Comparison of ENCODE assay signal across 24 cellular contexts in genomic region chr3:146374146-146374545, GRCh38.
DNase-seq lines count a peak whose midpoint lies in the region; ATAC-seq, FAIRE-seq and TF ChIP-seq lines count a peak whose summit lies in the region.
"Had no signal": no experiment of that assay in that cellular context is flagged by ENCODE, and none has a peak within 500 bp of the region (broad histone marks: within the 10 kb centered on the region; RNA-seq: fewer than 3 reads in every experiment).

No MANE protein-coding gene starts in this region.

- POLR2A ChIA-PET in HepG2 (lab: Yijun Ruan, JAX) = no interaction called here

- no peak overlapping the region for H3K27ac ChIP-seq in HepG2 (ENCODE audit: extremely low read length, insufficient read depth, low read length)
- H3K27ac ChIP-seq: hepatocyte, PC-9, spleen, transverse colon had no signal

- in situ Hi-C loops in HepG2 (cut with HindIII; ENCODE audit: extremely low pct_ligation_motif_present, low pct_unique_long_range_greater_than_20kb) = no loop called here

- H3K9me3 ChIP-seq in adipocyte (ENCODE audit: control insufficient read depth, low read length) = peaks cover 9% of the 10 kb centered on the region
- no peaks in the 10 kb centered on the region for H3K9me3 ChIP-seq in HepG2 (ENCODE audit: low read length)
- H3K9me3 ChIP-seq: ovary, transverse colon had no signal

- no peak for TF ChIP-seq EP300 in HepG2 (IDR thresholded peaks at IDR 0.05; ENCODE audit: low read depth in 2 of 2, low read length in 2 of 2)
- TF ChIP-seq EP300 in HepG2 (CRISPR knock-in tag; IDR thresholded peaks at IDR 0.05; ENCODE audit: borderline replicate concordance) = no peak

- 0% methylated on average over 2 of the region's 2 CpGs for WGBS in HepG2 (ENCODE audit: low lambda C conversion rate)

- ATAC-seq in HepG2 = no peak
- ATAC-seq: activated CD4-positive, alpha-beta T cell treated with anti-CD3 and anti-CD28 coated beads for 36 hours; gastroesophageal sphincter had no signal

- H3K79me2 ChIP-seq in HepG2 (ENCODE audit: insufficient read depth, low read length) = no peaks in the 10 kb centered on the region
- H3K79me2 ChIP-seq: hepatocyte had no signal

- peaks cover 9% of the 10 kb centered on the region for H3K4me1 ChIP-seq in adipocyte (ENCODE audit: control insufficient read depth, insufficient read depth, low read length)
- H3K4me1 ChIP-seq in HepG2 (ENCODE audit: insufficient read depth, low read length) = no peaks in the 10 kb centered on the region
- H3K4me1 ChIP-seq: gastroesophageal sphincter, spleen had no signal

- FAIRE-seq in HepG2 (lab: Jason Lieb, UNC) = no peak
- FAIRE-seq: D721Med had no signal

- no peak for TF ChIP-seq POLR2A in HepG2 (IDR thresholded peaks at IDR 0.05; ENCODE audit: insufficient read depth in 1 of 2, low read depth in 2 of 2, low read length in 2 of 2)

- DNase-seq in AG20443 (ENCODE audit: low spot score) (peak; percentile 11), adipocyte (ENCODE audit: low read depth) (peak; percentile 78), fibroblast of the aortic adventitia (ENCODE audit: low read depth) (peak; percentile 55), skeletal muscle cell (ENCODE audit: low read depth) (peak; percentile 6), COLO668 (lab: John Stamatoyannopoulos, UW; ENCODE audit: unreplicated experiment) (no peak), HepG2 (ENCODE audit: low spot score) (no peak), NCI-H187 (lab: John Stamatoyannopoulos, UW) (no peak)
- DNase-seq: activated CD4-positive, alpha-beta T cell treated with anti-CD3 and anti-CD28 coated beads for 36 hours; activated effector memory CD4-positive, alpha-beta T cell treated with Interleukin-2 at 50 U/mL for 16 hours; HFFc6; Karpas-422; midbrain; NCI-H2171; NCI-H524; nephron progenitor cell; NK-92 treated with Interleukin-12 subunit alpha and Interleukin-12 subunit beta, amount 100 ng/mL, for 24 hours; ovary; PC-9; Right ventricle myocardium superior; spleen; transverse colon had no signal

- H2AFZ ChIP-seq in HepG2 (ENCODE audit: low read length) = no peak overlapping the region
- H2AFZ ChIP-seq: hepatocyte, PC-9 had no signal

- CTCF ChIA-PET in HepG2 (lab: Yijun Ruan, JAX; ENCODE audit: low intra/inter-chr PET ratio, low total read pairs) = no interaction called here

- H4K20me1 ChIP-seq in HepG2 (ENCODE audit: insufficient read depth, low read length) = no peaks in the 10 kb centered on the region

- no TSS peak for BruUV-seq in HepG2 (replicated peaks; lab: Mats Ljungman, UMichigan)

- H3K4me3 ChIP-seq in adipocyte (ENCODE audit: low read length) (no peak overlapping the region), fibroblast of the aortic adventitia (ENCODE audit: low read depth, low read length) (no peak overlapping the region), skeletal muscle cell (ENCODE audit: low read depth, low read length) (no peak overlapping the region), HepG2 (replicated peaks in 1 of 3; ENCODE audit: insufficient read depth in 1 of 3, low read depth in 2 of 3, low read length in 3 of 3) (no peak overlapping the region)
- H3K4me3 ChIP-seq: gastroesophageal sphincter, hepatocyte, ovary, PC-9, spleen, transverse colon had no signal

- H3K36me3 ChIP-seq in adipocyte (ENCODE audit: control insufficient read depth, insufficient read depth, low read length, severe bottlenecking) (no peaks in the 10 kb centered on the region), HepG2 (replicated peaks in 1 of 2; ENCODE audit: control insufficient read depth in 1 of 2, insufficient read depth in 2 of 2, low read length in 2 of 2) (no peaks in the 10 kb centered on the region)
- H3K36me3 ChIP-seq: gastroesophageal sphincter, ovary, spleen, transverse colon had no signal

- TF ChIP-seq CTCF in fibroblast of the aortic adventitia (IDR thresholded peaks at IDR 0.05; ENCODE audit: insufficient read depth, low read length) (no peak), HepG2 (CRISPR knock-in tag; IDR thresholded peaks at IDR 0.05) (no peak)

- H3K4me2 ChIP-seq in HepG2 (ENCODE audit: low read depth, low read length) = no peak overlapping the region
- H3K4me2 ChIP-seq: hepatocyte, PC-9 had no signal

- no peak for TF ChIP-seq RAD21 in HepG2 (CRISPR knock-in tag; IDR thresholded peaks at IDR 0.05)

- intact Hi-C loops in HepG2 (cut with micrococcal nuclease; ENCODE audit: unreplicated experiment) = no loop called here

- no peaks in the 10 kb centered on the region for H3K27me3 ChIP-seq in adipocyte (replicated peaks; ENCODE audit: control insufficient read depth, insufficient read depth, low read length)
- no peaks in the 10 kb centered on the region for H3K27me3 ChIP-seq in HepG2 (ENCODE audit: control insufficient read depth in 1 of 2, insufficient read depth in 2 of 2, low read length in 2 of 2)
- H3K27me3 ChIP-seq: gastroesophageal sphincter, hepatocyte, ovary, spleen, transverse colon had no signal

- H3K9ac ChIP-seq in adipocyte (ENCODE audit: low read length) = no peak overlapping the region
- no peak overlapping the region for H3K9ac ChIP-seq in HepG2 (ENCODE audit: insufficient read depth, low read depth, low read length)

TF ChIP-seq in HepG2, 621 proteins besides CTCF, POLR2A, EP300 and RAD21:
- TF ChIP-seq ZSCAN21 (CRISPR knock-in tag; IDR thresholded peaks at IDR 0.05; ENCODE audit: borderline replicate concordance) = no peak
- no peak for TF ChIP-seq ZNF264 (CRISPR knock-in tag; IDR thresholded peaks at IDR 0.05)
- TF ChIP-seq NFATC3 (CRISPR knock-in tag; IDR thresholded peaks at IDR 0.05) = no peak
- no peak for TF ChIP-seq ZNF503 (CRISPR knock-in tag; IDR thresholded peaks at IDR 0.05)
- TF ChIP-seq RXRA (CRISPR knock-in tag; IDR thresholded peaks at IDR 0.05) = no peak
- no peak for TF ChIP-seq ZMYM2 (CRISPR knock-in tag; IDR thresholded peaks at IDR 0.05)
- no peak for TF ChIP-seq ZNF121 (CRISPR knock-in tag; IDR thresholded peaks at IDR 0.05)
- TF ChIP-seq, protein P1, sequence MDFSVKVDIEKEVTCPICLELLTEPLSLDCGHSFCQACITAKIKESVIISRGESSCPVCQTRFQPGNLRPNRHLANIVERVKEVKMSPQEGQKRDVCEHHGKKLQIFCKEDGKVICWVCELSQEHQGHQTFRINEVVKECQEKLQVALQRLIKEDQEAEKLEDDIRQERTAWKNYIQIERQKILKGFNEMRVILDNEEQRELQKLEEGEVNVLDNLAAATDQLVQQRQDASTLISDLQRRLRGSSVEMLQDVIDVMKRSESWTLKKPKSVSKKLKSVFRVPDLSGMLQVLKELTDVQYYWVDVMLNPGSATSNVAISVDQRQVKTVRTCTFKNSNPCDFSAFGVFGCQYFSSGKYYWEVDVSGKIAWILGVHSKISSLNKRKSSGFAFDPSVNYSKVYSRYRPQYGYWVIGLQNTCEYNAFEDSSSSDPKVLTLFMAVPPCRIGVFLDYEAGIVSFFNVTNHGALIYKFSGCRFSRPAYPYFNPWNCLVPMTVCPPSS (IDR thresholded peaks at IDR 0.05) = no peak
- no peak for TF ChIP-seq ZNF17 (CRISPR knock-in tag; IDR thresholded peaks at IDR 0.05)
- TF ChIP-seq PBX2 (CRISPR knock-in tag; IDR thresholded peaks at IDR 0.05) = no peak
- TF ChIP-seq PTBP1 (IDR thresholded peaks at IDR 0.05; ENCODE audit: low read depth, low read length, poor library complexity, severe bottlenecking) = no peak
- TF ChIP-seq, protein P2, sequence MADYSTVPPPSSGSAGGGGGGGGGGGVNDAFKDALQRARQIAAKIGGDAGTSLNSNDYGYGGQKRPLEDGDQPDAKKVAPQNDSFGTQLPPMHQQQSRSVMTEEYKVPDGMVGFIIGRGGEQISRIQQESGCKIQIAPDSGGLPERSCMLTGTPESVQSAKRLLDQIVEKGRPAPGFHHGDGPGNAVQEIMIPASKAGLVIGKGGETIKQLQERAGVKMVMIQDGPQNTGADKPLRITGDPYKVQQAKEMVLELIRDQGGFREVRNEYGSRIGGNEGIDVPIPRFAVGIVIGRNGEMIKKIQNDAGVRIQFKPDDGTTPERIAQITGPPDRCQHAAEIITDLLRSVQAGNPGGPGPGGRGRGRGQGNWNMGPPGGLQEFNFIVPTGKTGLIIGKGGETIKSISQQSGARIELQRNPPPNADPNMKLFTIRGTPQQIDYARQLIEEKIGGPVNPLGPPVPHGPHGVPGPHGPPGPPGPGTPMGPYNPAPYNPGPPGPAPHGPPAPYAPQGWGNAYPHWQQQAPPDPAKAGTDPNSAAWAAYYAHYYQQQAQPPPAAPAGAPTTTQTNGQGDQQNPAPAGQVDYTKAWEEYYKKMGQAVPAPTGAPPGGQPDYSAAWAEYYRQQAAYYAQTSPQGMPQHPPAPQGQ (CRISPR knock-in tag; IDR thresholded peaks at IDR 0.05; ENCODE audit: borderline replicate concordance) = no peak
- TF ChIP-seq RORA (CRISPR knock-in tag; IDR thresholded peaks at IDR 0.05) = no peak

Comparison
In these comparisons a context has a peak if more than half of its experiments do, and no peak if none do; other contexts are left out.
1. DNase-seq: peak in AG20443 (single experiment), adipocyte (single experiment), fibroblast of the aortic adventitia (single experiment) and skeletal muscle cell (single experiment); none in COLO668 (single experiment), HepG2 (single experiment) and NCI-H187 (0 of 2).